14 cellular contexts compared by ENCODE assay signal in genomic region chr1:81582467-81582986, GRCh38.
DNase-seq lines count a peak whose midpoint lies in the region; ATAC-seq and TF ChIP-seq lines count a peak whose summit lies in the region.
"Had no signal": no experiment of that assay in that cellular context is flagged by ENCODE, and none has a peak within 500 bp of the region (broad histone marks: within the 10 kb centered on the region; RNA-seq: fewer than 3 reads in every experiment).

No MANE protein-coding gene starts in this region.

- DNase-seq in stimulated activated naive CD8-positive, alpha-beta T cell treated with anti-CD3 and anti-CD28 coated beads, Interleukin-15, Interleukin-2, amounts not matched to agents 100 U/mL and 50 U/mL, for 24 hours = no peak
- no peak for DNase-seq in stimulated activated naive CD8-positive, alpha-beta T cell treated with anti-CD3 and anti-CD28 coated beads, Interleukin-15, amount 100 ng/mL, for 72 hours
- peak; percentile 24 for DNase-seq in HT1080 (ENCODE audit: low read depth)
- DNase-seq in islet precursor cell = peak; percentile 63
- no peak for DNase-seq in upper lobe of left lung
- no peak for DNase-seq in AML-193 (lab: John Stamatoyannopoulos, UW)
- no peak for DNase-seq in GM10248 (ENCODE audit: extremely low spot score)
- DNase-seq: aorta, MM.1S, NCI-H2029, NCI-H524 had no signal

- no peak for TF ChIP-seq EP300 in upper lobe of left lung (IDR thresholded peaks at IDR 0.05)

- ATAC-seq in stimulated activated naive CD8-positive, alpha-beta T cell treated with anti-CD3 and anti-CD28 coated beads, Interleukin-15, Interleukin-2, amounts not matched to agents 100 U/mL and 50 U/mL, for 24 hours = peak; percentile 71
- ATAC-seq in stimulated activated naive CD8-positive, alpha-beta T cell treated with anti-CD3 and anti-CD28 coated beads, Interleukin-15, amount 100 ng/mL, for 72 hours = no peak
- ATAC-seq in upper lobe of left lung (ENCODE audit: low FRiP score in 2 of 2) (no peak), HG03457 (IDR thresholded peaks at IDR 0.05; ENCODE audit: unreplicated experiment) (no peak)
- ATAC-seq: SK-N-SH treated with all-trans-retinoic acid at 6 μM for 48 hours had no signal

- H3K27ac Mint-ChIP-seq in stimulated activated naive CD8-positive, alpha-beta T cell treated with anti-CD3 and anti-CD28 coated beads, Interleukin-15, amount 100 ng/mL, for 72 hours = no peak overlapping the region

- TF ChIP-seq POLR2A in upper lobe of left lung (IDR thresholded peaks at IDR 0.05) = no peak

- H3K4me3 Mint-ChIP-seq in stimulated activated naive CD8-positive, alpha-beta T cell treated with anti-CD3 and anti-CD28 coated beads, Interleukin-15, amount 100 ng/mL, for 72 hours = no peak overlapping the region

- no peaks in the 10 kb centered on the region for H3K36me3 ChIP-seq in upper lobe of left lung

- TF ChIP-seq CTCF in upper lobe of left lung (IDR thresholded peaks at IDR 0.05) (no peak), GM10248 (IDR thresholded peaks at IDR 0.05; ENCODE audit: control extremely low read depth, extremely low read depth, low read depth, missing control alignments) (no peak)

- CTCF ChIA-PET in GM10248 (lab: Yijun Ruan, JAX) = interaction anchor here (4.9 kb wide), 1 partner anchor 10 kb away, joined by 17 read pairs; no protein-coding TSS in a partner anchor

- H3K4me3 ChIP-seq in upper lobe of left lung = no peak overlapping the region
- H3K4me3 ChIP-seq: coronary artery had no signal

- no peaks in the 10 kb centered on the region for H3K9me3 ChIP-seq in upper lobe of left lung

- peaks cover 0 to 4% (median 2%) of the 10 kb centered on the region in 4 donors for H3K4me1 ChIP-seq in upper lobe of left lung

- WGBS in upper lobe of left lung, 2 donors = 64 to 69% methylated on average over 2 of the region's 2 CpGs

- H3K27me3 ChIP-seq in upper lobe of left lung = no peaks in the 10 kb centered on the region

- H3K27me3 Mint-ChIP-seq in stimulated activated naive CD8-positive, alpha-beta T cell treated with anti-CD3 and anti-CD28 coated beads, Interleukin-15, amount 100 ng/mL, for 72 hours = peaks cover 6% of the 10 kb centered on the region

- POLR2A ChIA-PET in GM10248 (lab: Yijun Ruan, JAX) = no interaction called here

- no peaks in the 10 kb centered on the region for H3K4me1 Mint-ChIP-seq in stimulated activated naive CD8-positive, alpha-beta T cell treated with anti-CD3 and anti-CD28 coated beads, Interleukin-15, amount 100 ng/mL, for 72 hours

- H3K9me3 Mint-ChIP-seq in stimulated activated naive CD8-positive, alpha-beta T cell treated with anti-CD3 and anti-CD28 coated beads, Interleukin-15, amount 100 ng/mL, for 72 hours = peaks cover 0 to 3% of the 10 kb centered on the region in 2 donors

- no peak overlapping the region for H3K27ac ChIP-seq in upper lobe of left lung
- H3K27ac ChIP-seq: coronary artery had no signal

Comparison
In these comparisons a context has a peak if more than half of its experiments do, and no peak if none do; other contexts are left out.
1. DNase-seq: peak in HT1080 (single experiment) and islet precursor cell (single experiment); none in stimulated activated naive CD8-positive, alpha-beta T cell treated with anti-CD3 and anti-CD28 coated beads, Interleukin-15, Interleukin-2, amounts not matched to agents 100 U/mL and 50 U/mL, for 24 hours (single experiment), stimulated activated naive CD8-positive, alpha-beta T cell treated with anti-CD3 and anti-CD28 coated beads, Interleukin-15, amount 100 ng/mL, for 72 hours (0 of 2), upper lobe of left lung (0 of 2), AML-193 (0 of 2) and GM10248 (single experiment).